Comparison of ENCODE assay signal across 18 cellular contexts in the genomic region with DNA sequence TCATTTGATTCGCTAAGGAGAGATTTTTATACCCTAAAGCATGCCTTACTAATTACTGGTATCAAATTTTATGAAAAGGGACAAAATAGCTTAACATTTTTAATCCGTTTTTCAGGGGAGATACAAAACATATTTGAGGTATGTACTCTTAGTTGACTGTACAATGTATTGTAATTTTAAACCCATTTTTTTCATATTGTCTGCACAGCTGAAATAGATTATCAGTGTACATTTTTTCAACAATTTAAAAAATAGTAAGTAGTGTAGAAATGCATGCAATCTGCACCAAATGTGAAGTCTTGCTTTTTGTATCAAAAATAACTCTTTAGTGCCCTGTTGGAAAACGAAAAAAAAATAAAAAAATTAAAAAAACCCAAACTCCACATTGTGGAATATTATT.
DNase-seq lines count a peak whose midpoint lies in the region; ATAC-seq and TF ChIP-seq lines count a peak whose summit lies in the region.
"Had no signal": no experiment of that assay in that cellular context is flagged by ENCODE, and none has a peak within 500 bp of the region (broad histone marks: within the 10 kb centered on the region; RNA-seq: fewer than 3 reads in every experiment).

No MANE protein-coding gene starts in this region.

- no peak overlapping the region for H2AK5ac ChIP-seq in mesenchymal stem cell (ENCODE audit: low read length, severe bottlenecking)

- peaks cover 11% of the 10 kb centered on the region for H3K9me3 Mint-ChIP-seq in neural progenitor cell
- H3K9me3 Mint-ChIP-seq: CD4-positive, alpha-beta T cell had no signal

- no peak overlapping the region for H3K18ac ChIP-seq in mesenchymal stem cell (ENCODE audit: low read depth in 1 of 2, low read length in 2 of 2)

- peaks cover 69% of the 10 kb centered on the region for H3K36me3 Mint-ChIP-seq in neural progenitor cell
- H3K36me3 Mint-ChIP-seq: CD8-positive, alpha-beta T cell had no signal

- no peak overlapping the region for H4K91ac ChIP-seq in mesenchymal stem cell (ENCODE audit: low read length)

- H3K79me2 ChIP-seq in SK-N-SH (ENCODE audit: insufficient read depth) (no peaks in the 10 kb centered on the region), neural progenitor cell (ENCODE audit: low read depth) (no peaks in the 10 kb centered on the region)

- no peak for TF ChIP-seq RAD21 in SK-N-SH (IDR thresholded peaks at IDR 0.05; ENCODE audit: low read length)

- H3K9ac ChIP-seq in SK-N-SH (no peak overlapping the region), mesenchymal stem cell (ENCODE audit: low read length) (peak overlapping the region; percentile 26), neural progenitor cell (no peak overlapping the region)
- H3K9ac ChIP-seq: BLaER1 treated with 17β-estradiol and CSF1 and Interleukin-3, amounts not matched to agents 10 nM and 100 nM had no signal

- H3K9me3 ChIP-seq in SK-N-SH: no peaks in the 10 kb centered on the region
- H3K9me3 ChIP-seq in mesenchymal stem cell (ENCODE audit: control insufficient read depth, low read length): no peaks in the 10 kb centered on the region
- no peaks in the 10 kb centered on the region for H3K9me3 ChIP-seq in neural progenitor cell (ENCODE audit: low read depth)
- H3K9me3 ChIP-seq: A549, Caco-2 had no signal

- H3K4ac ChIP-seq in mesenchymal stem cell (ENCODE audit: low read depth in 1 of 2, low read length in 2 of 2): no peak overlapping the region

- no peak overlapping the region for H4K8ac ChIP-seq in mesenchymal stem cell (ENCODE audit: low read length)

- H3K27ac Mint-ChIP-seq in neural progenitor cell: no peak overlapping the region
- H3K27ac Mint-ChIP-seq: B cell; CD4-positive, alpha-beta T cell; CD8-positive, alpha-beta T cell had no signal

- H3K27ac ChIP-seq in SK-N-SH (ENCODE audit: low read depth in 2 of 2, low read length in 1 of 2): peak overlapping the region in 1 of 2 experiments; percentile 34; a peak in 1 of 4 replicates
- H3K27ac ChIP-seq in mesenchymal stem cell (ENCODE audit: low read length, poor library complexity, severe bottlenecking): no peak overlapping the region
- peak overlapping the region; percentile 29 for H3K27ac ChIP-seq in neural progenitor cell
- H3K27ac ChIP-seq: 22Rv1; A549; BLaER1 treated with 17β-estradiol and CSF1 and Interleukin-3, amounts not matched to agents 10 nM and 100 nM; C4-2B had no signal

- H3K27me3 ChIP-seq in SK-N-SH (ENCODE audit: insufficient read depth) (no peaks in the 10 kb centered on the region), mesenchymal stem cell (ENCODE audit: control insufficient read depth in 1 of 2, insufficient read depth in 1 of 2, low read length in 2 of 2) (no peaks in the 10 kb centered on the region), neural progenitor cell (no peaks in the 10 kb centered on the region)
- H3K27me3 ChIP-seq: BLaER1 treated with 17β-estradiol and CSF1 and Interleukin-3, amounts not matched to agents 10 nM and 100 nM had no signal

- no peak overlapping the region for H2BK15ac ChIP-seq in mesenchymal stem cell (ENCODE audit: low read depth, poor library complexity, severe bottlenecking)

- H3F3A ChIP-seq in SK-N-SH (replicated peaks; ENCODE audit: insufficient read depth) (no peaks in the 10 kb centered on the region), neural progenitor cell (ENCODE audit: low read depth) (peaks cover 13% of the 10 kb centered on the region)

- H4K20me1 ChIP-seq in SK-N-SH (ENCODE audit: insufficient read depth) (no peaks in the 10 kb centered on the region), neural progenitor cell (ENCODE audit: low read depth) (no peaks in the 10 kb centered on the region)
- H4K20me1 ChIP-seq: BLaER1 treated with 17β-estradiol and CSF1 and Interleukin-3, amounts not matched to agents 10 nM and 100 nM had no signal

- H3K4me3 Mint-ChIP-seq in neural progenitor cell: no peak overlapping the region
- H3K4me3 Mint-ChIP-seq: B cell; CD4-positive, alpha-beta T cell; CD8-positive, alpha-beta T cell had no signal

- H2BK5ac ChIP-seq in mesenchymal stem cell (ENCODE audit: low read depth, low read length, poor library complexity, severe bottlenecking): no peak overlapping the region

- H2BK12ac ChIP-seq in mesenchymal stem cell (ENCODE audit: low read length in 2 of 2): no peak overlapping the region

- H2AFZ ChIP-seq in SK-N-SH (ENCODE audit: low read depth) (no peak overlapping the region), mesenchymal stem cell (ENCODE audit: low read depth, low read length) (no peak overlapping the region), neural progenitor cell (replicated peaks) (no peak overlapping the region)

- 71% methylated on average over 3 of the region's 3 CpGs for WGBS in SK-N-SH (ENCODE audit: low lambda C conversion rate)
- WGBS in mesenchymal stem cell: 50% methylated on average over 1 of the region's 3 CpGs

- no peak overlapping the region for H3K23ac ChIP-seq in mesenchymal stem cell (ENCODE audit: low read length in 2 of 2)

- no peak overlapping the region for H2BK120ac ChIP-seq in mesenchymal stem cell (ENCODE audit: low read depth, low read length)

- POLR2A ChIA-PET in SK-N-SH (lab: Yijun Ruan, JAX): no interaction called here

- no peak overlapping the region for H3K4me2 ChIP-seq in SK-N-SH
- H3K4me2 ChIP-seq in mesenchymal stem cell (ENCODE audit: low read length, poor library complexity, severe bottlenecking): no peak overlapping the region
- no peak overlapping the region for H3K4me2 ChIP-seq in neural progenitor cell
- H3K4me2 ChIP-seq: A549; BLaER1 treated with 17β-estradiol and CSF1 and Interleukin-3, amounts not matched to agents 10 nM and 100 nM had no signal

- DNase-seq in SK-N-SH (no peak), mesenchymal stem cell (no peak), neural progenitor cell (ENCODE audit: low spot score) (no peak), superior temporal gyrus (ENCODE audit: extremely low spot score) (no peak), NCI-H1436 (lab: John Stamatoyannopoulos, UW) (no peak)
- DNase-seq: AML-193; Caco-2; Calu3; CD4-positive, alpha-beta T cell; CD8-positive, alpha-beta T cell; DMS79 treated with DMSO at 0.1 percent for 48 hours; GF-D8 had no signal

- H3K36me3 ChIP-seq in SK-N-SH (replicated peaks in 1 of 2; ENCODE audit: control insufficient read depth in 1 of 2, insufficient read depth in 2 of 2, low read length in 1 of 2) (no peaks in the 10 kb centered on the region), mesenchymal stem cell (ENCODE audit: control insufficient read depth in 1 of 2, insufficient read depth in 2 of 2, low read depth in 1 of 2, low read length in 2 of 2) (peaks cover 0 to 20% of the 10 kb centered on the region in 2 experiments), neural progenitor cell (no peaks in the 10 kb centered on the region)

- TF ChIP-seq CTCF in SK-N-SH (IDR thresholded peaks at IDR 0.05) (no peak), neural progenitor cell (IDR thresholded peaks at IDR 0.05) (no peak)

- ATAC-seq in SK-N-SH treated with all-trans-retinoic acid at 6 μM for 48 hours: peak; percentile 72
- ATAC-seq: A549; CD8-positive, alpha-beta T cell had no signal

- peaks cover 9% of the 10 kb centered on the region for H3K79me1 ChIP-seq in mesenchymal stem cell (replicated peaks; ENCODE audit: low read length, poor library complexity, severe bottlenecking)

- H3K4me1 Mint-ChIP-seq in neural progenitor cell: peaks cover 8% of the 10 kb centered on the region
- H3K4me1 Mint-ChIP-seq: B cell had no signal

- H3K4me1 ChIP-seq in SK-N-SH (ENCODE audit: control insufficient read depth in 1 of 2, insufficient read depth in 2 of 2, low read depth in 1 of 2, low read length in 1 of 2) (peaks cover 0 to 6% of the 10 kb centered on the region in 2 experiments; a peak in 2 of 4 replicates), mesenchymal stem cell (ENCODE audit: control insufficient read depth, insufficient read depth, low read depth, low read length) (no peaks in the 10 kb centered on the region), neural progenitor cell (peaks cover 21% of the 10 kb centered on the region)
- H3K4me1 ChIP-seq: A549; BLaER1 treated with 17β-estradiol and CSF1 and Interleukin-3, amounts not matched to agents 10 nM and 100 nM; Caco-2 had no signal

- H3K4me3 ChIP-seq in SK-N-SH (ENCODE audit: low read depth in 2 of 2, low read length in 1 of 2) (no peak overlapping the region), mesenchymal stem cell (ENCODE audit: insufficient read depth in 1 of 2, low read depth in 1 of 2, low read length in 2 of 2) (peak overlapping the region in 1 of 2 experiments; percentile 60), neural progenitor cell (no peak overlapping the region)
- H3K4me3 ChIP-seq: A549; BLaER1 treated with 17β-estradiol and CSF1 and Interleukin-3, amounts not matched to agents 10 nM and 100 nM had no signal

- CTCF ChIA-PET in SK-N-SH (lab: Yijun Ruan, JAX): no interaction called here

- H3K14ac ChIP-seq in mesenchymal stem cell (ENCODE audit: low read length in 2 of 2): no peak overlapping the region

- H3K27me3 Mint-ChIP-seq in neural progenitor cell (ENCODE audit: insufficient read depth, low read depth): no peaks in the 10 kb centered on the region
- H3K27me3 Mint-ChIP-seq: B cell; CD4-positive, alpha-beta T cell had no signal

- H3K9me2 ChIP-seq in SK-N-SH: no peaks in the 10 kb centered on the region

- no peak for TF ChIP-seq EP300 in SK-N-SH (IDR thresholded peaks at IDR 0.05; ENCODE audit: borderline replicate concordance in 1 of 2, low read depth in 1 of 2, low read length in 1 of 2)

TF ChIP-seq in SK-N-SH, 30 proteins besides CTCF, POLR2A, EP300 and RAD21 (continues in another document):
- TF ChIP-seq SMC3 (IDR thresholded peaks at IDR 0.05; ENCODE audit: low read depth, low read length) (no peak), NFIC (IDR thresholded peaks at IDR 0.05; ENCODE audit: borderline replicate concordance) (no peak), PBX3 (IDR thresholded peaks at IDR 0.05) (no peak), TAF1 (IDR thresholded peaks at IDR 0.05; ENCODE audit: borderline replicate concordance, low read depth, low read length) (no peak), TEAD4 (IDR thresholded peaks at IDR 0.05; ENCODE audit: borderline replicate concordance, insufficient read depth) (no peak)
